ENCODE assay signal across 12 cellular contexts in genomic region chr11:102320679-102321078, GRCh38. TPM values are rescaled to one million over a fixed set of nuclear protein-coding genes. Genes with fewer than 3 reads are reported as not detected.
DNase-seq lines count a peak whose midpoint lies in the region; ATAC-seq, FAIRE-seq and TF ChIP-seq lines count a peak whose summit lies in the region.
"Had no signal": no experiment of that assay in that cellular context is flagged by ENCODE, and none has a peak within 500 bp of the region (broad histone marks: within the 10 kb centered on the region; RNA-seq: fewer than 3 reads in every experiment).

No MANE protein-coding gene starts in this region.

- DNase-seq in CD4-positive, CD25-positive, alpha-beta regulatory T cell = peak in 1 of 3 donors; percentile 35
- DNase-seq in H54 (ENCODE audit: insufficient read length, low spot score) (no peak), natural killer cell (no peak), A673 (ENCODE audit: low spot score) (no peak), Caco-2 (no peak), RKO (ENCODE audit: low spot score) (no peak)
- DNase-seq in central memory CD8-positive, alpha-beta T cell (ENCODE audit: low spot score in 2 of 2) = no peak
- no peak for DNase-seq in activated CD4-positive, CD25-positive, alpha-beta regulatory T cell (lab: John Stamatoyannopoulos, UW)
- DNase-seq: activated CD8-positive, alpha-beta memory T cell treated with anti-CD3 and anti-CD28 coated beads, Interleukin-2, amount 50 U/mL, for 48 hours; cortex of kidney; NCI-H187 treated with DMSO at 0.1 percent for 48 hours had no signal

- H3K27ac Mint-ChIP-seq in CD4-positive, CD25-positive, alpha-beta regulatory T cell = peak overlapping the region; percentile 96 to 100 (median 97)
- peak overlapping the region; percentile 98 for H3K27ac Mint-ChIP-seq in central memory CD8-positive, alpha-beta T cell (ENCODE audit: low read depth)
- peak overlapping the region; percentile 96 to 97 for H3K27ac Mint-ChIP-seq in natural killer cell
- no peak overlapping the region for H3K27ac Mint-ChIP-seq in Caco-2 (ENCODE audit: unreplicated experiment)

- CTCF ChIA-PET in A673 (lab: Charles Lee) = interaction anchor here (0.5 kb wide), 1 partner anchor 12 kb away, joined by 3 read pairs; no protein-coding TSS in a partner anchor
- CTCF ChIA-PET in Caco-2 (lab: Charles Lee) = no interaction called here

- H3K27me3 ChIP-seq in CD4-positive, CD25-positive, alpha-beta regulatory T cell (ENCODE audit: control insufficient read depth, insufficient read depth, low read length) = no peaks in the 10 kb centered on the region
- no peaks in the 10 kb centered on the region for H3K27me3 ChIP-seq in A673 (replicated peaks; ENCODE audit: insufficient read depth, low read depth, low read length, poor library complexity)
- H3K27me3 ChIP-seq in Caco-2 (replicated peaks; ENCODE audit: control insufficient read depth, insufficient read depth, low read length) = no peaks in the 10 kb centered on the region

- POLR2A ChIA-PET in A673 (lab: Charles Lee; ENCODE audit: low non-redundant PET) = no interaction called here
- POLR2A ChIA-PET in Caco-2 (lab: Charles Lee) = no interaction called here

- no peak for TF ChIP-seq POLR2A in H54 (IDR thresholded peaks at IDR 0.05; ENCODE audit: low read depth, low read length)

- H3K4me1 Mint-ChIP-seq in CD4-positive, CD25-positive, alpha-beta regulatory T cell = peaks cover 12 to 55% (median 41%) of the 10 kb centered on the region in 4 donors
- H3K4me1 Mint-ChIP-seq in central memory CD8-positive, alpha-beta T cell = peaks cover 45% of the 10 kb centered on the region
- H3K4me1 Mint-ChIP-seq in natural killer cell = peaks cover 48 to 59% of the 10 kb centered on the region in 2 donors
- H3K4me1 Mint-ChIP-seq in Caco-2 (ENCODE audit: low read depth, unreplicated experiment) = peaks cover 13% of the 10 kb centered on the region

- FAIRE-seq in H54 (lab: Jason Lieb, UNC) = peak; percentile 80
- FAIRE-seq: D721Med had no signal

- H3K36me3 Mint-ChIP-seq in CD4-positive, CD25-positive, alpha-beta regulatory T cell = peaks cover 53% of the 10 kb centered on the region
- H3K36me3 Mint-ChIP-seq in central memory CD8-positive, alpha-beta T cell (ENCODE audit: insufficient read depth) = peaks cover 50% of the 10 kb centered on the region
- no peaks in the 10 kb centered on the region for H3K36me3 Mint-ChIP-seq in natural killer cell
- peaks cover 7% of the 10 kb centered on the region for H3K36me3 Mint-ChIP-seq in Caco-2 (ENCODE audit: insufficient read depth, unreplicated experiment)

- intact Hi-C loops in natural killer cell (cut with micrococcal nuclease) (no loop called here), A673 (cut with micrococcal nuclease; ENCODE audit: unreplicated experiment) (no loop called here), Caco-2 (cut with micrococcal nuclease; ENCODE audit: unreplicated experiment) (no loop called here)

- peaks cover 66% of the 10 kb centered on the region for H3K4me1 ChIP-seq in CD4-positive, CD25-positive, alpha-beta regulatory T cell (ENCODE audit: control insufficient read depth, insufficient read depth, low read length, poor library complexity, severe bottlenecking)
- H3K4me1 ChIP-seq in A673 (ENCODE audit: insufficient read depth, low read length, poor library complexity, severe bottlenecking) (peaks cover 10% of the 10 kb centered on the region), Caco-2 (peaks cover 12% of the 10 kb centered on the region)

- peaks cover 4% of the 10 kb centered on the region for H3K27me3 Mint-ChIP-seq in CD4-positive, CD25-positive, alpha-beta regulatory T cell
- H3K27me3 Mint-ChIP-seq in central memory CD8-positive, alpha-beta T cell = no peaks in the 10 kb centered on the region
- H3K27me3 Mint-ChIP-seq in natural killer cell (ENCODE audit: low read depth in 2 of 2) = no peaks in the 10 kb centered on the region
- H3K27me3 Mint-ChIP-seq in Caco-2 (ENCODE audit: insufficient read depth, unreplicated experiment) = no peaks in the 10 kb centered on the region

- no TSS peak for BruUV-seq in A673 (replicated peaks; lab: Mats Ljungman, UMichigan)
- BruUV-seq in Caco-2 (replicated peaks; lab: Mats Ljungman, UMichigan) = no TSS peak

- peak overlapping the region; percentile 92 to 100 (median 96) for H3K4me3 Mint-ChIP-seq in CD4-positive, CD25-positive, alpha-beta regulatory T cell
- peak overlapping the region; percentile 97 for H3K4me3 Mint-ChIP-seq in central memory CD8-positive, alpha-beta T cell
- H3K4me3 Mint-ChIP-seq in natural killer cell (peak overlapping the region; percentile 68), Caco-2 (ENCODE audit: unreplicated experiment) (no peak overlapping the region)

- peak overlapping the region; percentile 99 for H3K4me3 ChIP-seq in CD4-positive, CD25-positive, alpha-beta regulatory T cell (ENCODE audit: low read depth, low read length)
- H3K4me3 ChIP-seq in A673 (ENCODE audit: low read depth, low read length, poor library complexity, severe bottlenecking) (no peak overlapping the region), Caco-2 (ENCODE audit: low read depth, low read length) (no peak overlapping the region)

- H3K27ac ChIP-seq in CD4-positive, CD25-positive, alpha-beta regulatory T cell (ENCODE audit: insufficient read depth, low read length, poor library complexity, severe bottlenecking) = peak overlapping the region; percentile 98
- no peak overlapping the region for H3K27ac ChIP-seq in A673 (ENCODE audit: low read depth, low read length, poor library complexity, severe bottlenecking)

- H3K36me3 ChIP-seq in CD4-positive, CD25-positive, alpha-beta regulatory T cell (ENCODE audit: control insufficient read depth, insufficient read depth, low read length) = peaks cover 52% of the 10 kb centered on the region
- no peaks in the 10 kb centered on the region for H3K36me3 ChIP-seq in A673 (ENCODE audit: insufficient read depth, low read length, poor library complexity, severe bottlenecking)
- H3K36me3 ChIP-seq in Caco-2 (ENCODE audit: control insufficient read depth, insufficient read depth, low read length) = no peaks in the 10 kb centered on the region

- TF ChIP-seq CTCF in natural killer cell (IDR thresholded peaks at IDR 0.05) (no peak), A673 (conservative IDR thresholded peaks at IDR 0.05; ENCODE audit: low read depth, low read length) (no peak), Caco-2 (IDR thresholded peaks at IDR 0.05; ENCODE audit: insufficient read depth in 1 of 2, low read depth in 1 of 2, low read length in 1 of 2, severe bottlenecking in 1 of 2, unreplicated experiment in 1 of 2) (no peak)

- no peaks in the 10 kb centered on the region for H3K9me3 ChIP-seq in CD4-positive, CD25-positive, alpha-beta regulatory T cell (ENCODE audit: control insufficient read depth in 2 of 2, low read length in 2 of 2)
- H3K9me3 ChIP-seq in A673 (ENCODE audit: low read depth, low read length, poor library complexity, severe bottlenecking) (no peaks in the 10 kb centered on the region), Caco-2 (no peaks in the 10 kb centered on the region)

- no peak for ATAC-seq in CD4-positive, CD25-positive, alpha-beta regulatory T cell (ENCODE audit: low read depth in 2 of 2)
- ATAC-seq in central memory CD8-positive, alpha-beta T cell (replicated peaks; ENCODE audit: extremely low read depth, poor library complexity, severe bottlenecking) = no peak
- ATAC-seq in natural killer cell = no peak

- H3K9me3 Mint-ChIP-seq in CD4-positive, CD25-positive, alpha-beta regulatory T cell = peaks cover 0 to 4% (median 0%) of the 10 kb centered on the region in 7 donors
- no peaks in the 10 kb centered on the region for H3K9me3 Mint-ChIP-seq in central memory CD8-positive, alpha-beta T cell
- H3K9me3 Mint-ChIP-seq in natural killer cell = no peaks in the 10 kb centered on the region
- H3K9me3 Mint-ChIP-seq in Caco-2 (ENCODE audit: unreplicated experiment) = no peaks in the 10 kb centered on the region

RNA-seq across cellular contexts. Expression of gene BIRC3, which starts 3.4 kb away (rescaled TPM):
- total RNA-seq in CD4-positive, CD25-positive, alpha-beta regulatory T cell = 239 TPM
- 100 to 1,000 TPM; 107 to 151 (median 118) TPM for polyA plus RNA-seq in CD4-positive, CD25-positive, alpha-beta regulatory T cell
- total RNA-seq in natural killer cell (10 to 100 TPM; 14.2 to 92.3 (median 20.1) TPM), A673 (2021) (2.5 and 2.8 TPM in 2 replicates), Caco-2 (2022) (1.4 and 2.2 TPM in 2 replicates)

RNA-seq across cellular contexts. Expression of gene BIRC2, which starts 26.3 kb away (rescaled TPM):
- 105 TPM for total RNA-seq in CD4-positive, CD25-positive, alpha-beta regulatory T cell
- 10 to 100 TPM; 33.0 to 48.3 (median 44.9) TPM for polyA plus RNA-seq in CD4-positive, CD25-positive, alpha-beta regulatory T cell
- total RNA-seq in natural killer cell (100 to 1,000 TPM in 2 of 3 donors, 10 to 100 TPM in 1; 92.2 to 146 (median 111) TPM), A673 (2021) (32.0 and 36.3 TPM in 2 replicates), Caco-2 (2022) (52.7 and 53.5 TPM in 2 replicates)
